ENCODE assay signal across 21 cellular contexts in the genomic region with DNA sequence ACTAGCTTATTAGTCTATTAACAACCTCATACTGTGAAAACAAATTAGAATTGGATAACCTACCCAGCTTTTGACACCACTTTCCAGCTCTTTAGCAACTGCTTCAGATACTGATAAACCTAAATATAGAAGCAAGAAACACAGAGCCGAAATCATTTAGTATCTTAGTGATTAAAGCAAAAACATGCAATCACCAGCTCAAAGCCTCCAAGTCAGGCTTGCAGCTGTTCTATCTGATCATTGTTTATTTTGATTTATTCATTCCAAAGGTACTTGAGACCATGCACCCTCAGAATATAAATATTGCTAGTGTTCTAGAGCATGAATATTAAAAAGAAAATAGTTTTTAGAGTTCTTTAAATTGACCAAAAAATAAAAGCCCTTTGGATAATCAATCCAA.
"Had no signal": no experiment of that assay in that cellular context is flagged by ENCODE, and none has a peak within 500 bp of the region (broad histone marks: within the 10 kb centered on the region; RNA-seq: fewer than 3 reads in every experiment).

No MANE protein-coding gene starts in this region.

- H3K4me3 ChIP-seq: breast epithelium, lung, transverse colon had no signal

- H3K4me1 ChIP-seq: breast epithelium had no signal

- DNase-seq: activated CD4-positive, alpha-beta T cell treated with anti-CD3 and anti-CD28 coated beads, Interleukin-2, amount 50 U/mL, for 48 hours; activated naive CD4-positive, alpha-beta T cell treated with Interleukin-2 at 50 U/mL for 16 hours; aorta; hypothalamus; kidney glomerular epithelial cell; midbrain; naive B cell; posterior cingulate gyrus; retina; small intestine; stimulated activated CD4-positive, alpha-beta T cell treated with anti-CD3 and anti-CD28 coated beads, Interleukin-4, amount 100 ng/mL, for 4 hours; stimulated activated CD8-positive, alpha-beta memory T cell treated with anti-CD3 and anti-CD28 coated beads, Interleukin-4, amount 100 ng/mL, for 48 hours; stimulated activated naive CD4-positive, alpha-beta T cell treated with Interleukin-2 at 50 U/mL for 16 hours; substantia nigra; transverse colon; WERI-Rb-1 had no signal

- H3K9me3 ChIP-seq: breast epithelium, transverse colon had no signal

- H3K4me1 Mint-ChIP-seq: activated T-helper 17 cell treated with anti-CD3 and anti-CD28 coated beads, Interleukin-2, amount 50 U/mL, for 72 hours; naive B cell had no signal

- H3K27ac Mint-ChIP-seq: activated T-helper 17 cell treated with anti-CD3 and anti-CD28 coated beads, Interleukin-2, amount 50 U/mL, for 72 hours; naive B cell; T-helper 1 cell treated with Interleukin-12 subunit alpha and Interleukin-12 subunit beta and Interleukin-4 antibody, amounts not matched to agents 30 μg/mL and 1 μg/mL, for 36 hours had no signal

- ATAC-seq: activated T-helper 17 cell treated with anti-CD3 and anti-CD28 coated beads, Interleukin-2, amount 50 U/mL, for 72 hours; esophagus mucosa had no signal

- H3K36me3 ChIP-seq: breast epithelium, transverse colon, WERI-Rb-1 had no signal

- FAIRE-seq: small intestine had no signal

- H3K36me3 Mint-ChIP-seq: naive B cell had no signal

- H3K27me3 ChIP-seq: breast epithelium, transverse colon had no signal

- H3K27ac ChIP-seq: breast epithelium, transverse colon, WERI-Rb-1 had no signal

- H3K9me3 Mint-ChIP-seq: activated T-helper 17 cell treated with anti-CD3 and anti-CD28 coated beads, Interleukin-2, amount 50 U/mL, for 72 hours; T-helper 1 cell treated with Interleukin-12 subunit alpha and Interleukin-12 subunit beta and Interleukin-4 antibody, amounts not matched to agents 30 μg/mL and 1 μg/mL, for 36 hours had no signal

- H3K4me3 Mint-ChIP-seq: activated T-helper 17 cell treated with anti-CD3 and anti-CD28 coated beads, Interleukin-2, amount 50 U/mL, for 72 hours; naive B cell; T-helper 1 cell treated with Interleukin-12 subunit alpha and Interleukin-12 subunit beta and Interleukin-4 antibody, amounts not matched to agents 30 μg/mL and 1 μg/mL, for 36 hours had no signal
